ENCODE assay signal across 8 cellular contexts in the genomic region with DNA sequence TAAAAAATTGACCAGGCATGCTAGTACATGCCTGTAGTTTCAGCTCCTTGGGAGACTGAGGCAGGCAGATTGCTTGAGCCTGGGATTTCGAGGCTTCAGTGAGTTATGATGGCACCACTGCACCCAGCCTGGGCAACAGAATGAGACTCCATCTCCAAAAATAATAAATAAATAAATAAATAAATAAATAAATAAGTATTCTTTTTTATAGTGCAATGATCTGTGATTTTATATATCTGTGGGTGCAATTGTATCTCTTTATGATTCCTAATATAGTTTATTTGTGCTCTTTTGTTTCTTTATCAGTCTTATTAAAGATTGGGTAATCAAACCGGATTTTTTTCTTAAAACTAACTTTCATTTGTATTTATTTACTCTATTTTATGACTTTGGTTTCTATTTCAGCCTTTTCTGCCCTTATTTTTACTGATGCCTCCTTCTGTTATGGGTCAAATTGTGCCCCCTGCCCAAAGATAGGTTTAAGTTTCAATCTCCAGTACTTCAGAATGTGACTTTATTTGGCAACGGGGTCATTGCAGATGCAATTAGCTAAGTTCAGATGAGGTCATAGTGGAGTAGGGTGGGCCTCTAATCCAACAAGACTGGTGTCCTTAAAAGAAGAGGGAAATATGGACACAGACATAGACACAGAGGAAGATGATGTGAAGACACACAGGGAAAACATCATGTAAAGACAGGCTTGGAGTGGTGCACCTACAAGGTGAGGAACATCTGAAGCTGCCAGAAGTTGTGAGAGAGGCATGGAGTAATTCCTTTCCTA.
"Had no signal": no experiment of that assay in that cellular context is flagged by ENCODE, and none has a peak within 500 bp of the region (broad histone marks: within the 10 kb centered on the region; RNA-seq: fewer than 3 reads in every experiment).

No MANE protein-coding gene starts in this region.

- H3K9me3 Mint-ChIP-seq: HFFc6 had no signal

- H3K4me2 ChIP-seq: KMS-11 had no signal

- H3K9me3 ChIP-seq: HAP-1 had no signal

- H3K27ac ChIP-seq: GM23248, KMS-11 had no signal

- H3K9ac ChIP-seq: GM23248, KMS-11 had no signal

- H3K4me3 ChIP-seq: GM23248, HAP-1 had no signal

- FAIRE-seq: HTR-8/SVneo had no signal

- H3K36me3 ChIP-seq: HAP-1 had no signal

- H3K27ac Mint-ChIP-seq: HFFc6 had no signal

- H3K4me3 Mint-ChIP-seq: HFFc6 had no signal

- DNase-seq: GM23248, H7, HFFc6, IMR-90, KBM-7 had no signal

- H2AFZ ChIP-seq: GM23248 had no signal
